12 cellular contexts compared by ENCODE assay signal in the genomic region with DNA sequence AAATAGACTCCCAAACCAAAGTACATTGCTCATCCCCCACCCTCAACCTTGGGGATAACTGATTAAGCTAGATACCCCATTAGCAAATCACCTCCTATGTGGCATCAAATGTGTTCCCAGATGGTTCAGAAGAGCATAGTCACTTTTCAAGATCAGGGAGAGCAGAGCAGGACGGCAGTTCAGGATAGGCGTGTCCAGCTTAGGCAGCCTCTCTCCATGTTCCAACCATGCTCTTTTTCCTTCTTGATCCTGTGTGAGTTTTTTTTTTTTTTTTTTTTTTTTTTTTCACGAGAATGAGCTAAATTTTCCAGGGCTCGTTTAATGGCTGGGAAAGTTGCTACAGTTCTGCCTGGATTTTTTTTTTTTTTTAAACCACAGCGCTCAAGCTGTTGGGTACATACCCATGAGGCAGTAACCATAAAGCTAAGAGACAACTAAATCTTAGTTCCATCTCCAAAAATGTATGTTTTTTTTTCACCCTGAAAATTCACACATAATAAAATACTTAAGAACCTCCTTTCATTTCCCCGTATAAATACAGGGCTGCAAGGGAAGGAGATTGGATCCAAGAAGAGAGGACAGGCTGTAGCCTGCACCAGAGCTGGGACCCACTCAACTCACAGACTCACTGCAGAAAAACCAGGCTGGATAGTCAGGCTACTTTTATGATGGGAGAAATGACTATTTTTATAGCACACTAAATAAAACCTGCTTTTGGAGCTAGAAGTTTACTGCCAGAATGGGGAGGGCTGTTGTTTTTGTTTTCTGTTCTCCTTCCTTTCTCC.
"Had no signal": no experiment of that assay in that cellular context is flagged by ENCODE, and none has a peak within 500 bp of the region (broad histone marks: within the 10 kb centered on the region; RNA-seq: fewer than 3 reads in every experiment).

No MANE protein-coding gene starts in this region.

- H3K27ac Mint-ChIP-seq: activated CD8-positive, alpha-beta T cell treated with anti-CD3 and anti-CD28 coated beads for 36 hours; activated naive CD8-positive, alpha-beta T cell treated with anti-CD3 and anti-CD28 coated beads for 36 hours; activated T-cell treated with anti-CD3 and anti-CD28 coated beads, Interleukin-2, amount 50 U/mL, for 72 hours had no signal

- DNase-seq: activated CD8-positive, alpha-beta memory T cell treated with anti-CD3 and anti-CD28 coated beads, Interleukin-2, amount 50 U/mL, for 4 hours; activated CD8-positive, alpha-beta T cell treated with anti-CD3 and anti-CD28 coated beads for 36 hours; activated gamma-delta T cell treated with Interleukin-2 at 50 U/mL for 16 hours; activated naive CD8-positive, alpha-beta T cell treated with anti-CD3 and anti-CD28 coated beads for 36 hours; activated T-cell treated with anti-CD3 and anti-CD28 coated beads, Interleukin-2, amount 50 U/mL, for 72 hours; foreskin melanocyte; T-helper 9 cell; transverse colon had no signal

- H3K9me3 ChIP-seq: transverse colon had no signal

- H3K36me3 ChIP-seq: transverse colon had no signal

- H3K27me3 ChIP-seq: transverse colon had no signal

- H3K4me3 ChIP-seq: transverse colon had no signal

- ATAC-seq: activated CD8-positive, alpha-beta T cell treated with anti-CD3 and anti-CD28 coated beads for 36 hours; activated T-cell treated with anti-CD3 and anti-CD28 coated beads, Interleukin-2, amount 50 U/mL, for 72 hours had no signal

- FAIRE-seq: bronchial epithelial cell, colon, endothelial cell of umbilical vein, keratinocyte had no signal

- H3K4me3 Mint-ChIP-seq: activated CD8-positive, alpha-beta T cell treated with anti-CD3 and anti-CD28 coated beads for 36 hours; activated naive CD8-positive, alpha-beta T cell treated with anti-CD3 and anti-CD28 coated beads for 36 hours; activated T-cell treated with anti-CD3 and anti-CD28 coated beads, Interleukin-2, amount 50 U/mL, for 72 hours had no signal

- H3K4me1 Mint-ChIP-seq: activated naive CD8-positive, alpha-beta T cell treated with anti-CD3 and anti-CD28 coated beads for 36 hours had no signal

- H3K36me3 Mint-ChIP-seq: activated naive CD8-positive, alpha-beta T cell treated with anti-CD3 and anti-CD28 coated beads for 36 hours had no signal
